In genomic region chr4:140153744-140154571, GRCh38 we compare ENCODE assay signal across 1 cellular context.
TF ChIP-seq lines count a peak whose summit lies in the region.

Gene MAML3 (minus strand): TSS chr4:140154184. CDS start chr4:140153327, 857 bp downstream.

TF ChIP-seq in HepG2, 621 proteins besides CTCF, POLR2A, EP300 and RAD21 (continued from another document and continues in another):
- TF ChIP-seq DZIP1 (CRISPR knock-in tag; IDR thresholded peaks at IDR 0.05) (peak; percentile 59; the same call in 1 of the 2 replicates), ZNF232 (CRISPR knock-in tag; IDR thresholded peaks at IDR 0.05; ENCODE audit: borderline replicate concordance) (peak; percentile 46; the same call in 1 of the 2 replicates), BRCA1 (CRISPR knock-in tag; IDR thresholded peaks at IDR 0.05) (peak; percentile 40; the same call in 1 of the 2 replicates), ZHX1 (CRISPR knock-in tag; IDR thresholded peaks at IDR 0.05; ENCODE audit: low read depth) (0 out of 2 replicates have a peak, but pooled peaks have one; percentile 41), KDM1A (CRISPR knock-in tag; IDR thresholded peaks at IDR 0.05) (peak; percentile 52; the same call in 1 of the 2 replicates), ZMYM4 (CRISPR knock-in tag; IDR thresholded peaks at IDR 0.05) (peak; percentile 94), ZBTB1 (CRISPR knock-in tag; IDR thresholded peaks at IDR 0.05; ENCODE audit: borderline replicate concordance) (no peak), HES4 (CRISPR knock-in tag; IDR thresholded peaks at IDR 0.05; ENCODE audit: borderline replicate concordance) (no peak), GATA4 (IDR thresholded peaks at IDR 0.05; ENCODE audit: borderline replicate concordance, low read depth) (no peak), REPIN1 (CRISPR knock-in tag; IDR thresholded peaks at IDR 0.05; ENCODE audit: borderline replicate concordance, low read depth) (peak; percentile 65; the same call in 1 of the 2 replicates), FOSL2 (CRISPR knock-in tag; IDR thresholded peaks at IDR 0.05) (peak; percentile 41; the same call in 1 of the 2 replicates), ELF1 (CRISPR knock-in tag; IDR thresholded peaks at IDR 0.05) (no peak), ZMYM3 (CRISPR knock-in tag; IDR thresholded peaks at IDR 0.05) (0 out of 2 replicates have a peak, but pooled peaks have one; percentile 53), HMGXB4 (CRISPR knock-in tag; IDR thresholded peaks at IDR 0.05; ENCODE audit: borderline replicate concordance in 1 of 2, low read depth in 1 of 2) (peak in 1 of 2 experiments; percentile 71; a peak in 2 of 4 replicates), ZNF253 (CRISPR knock-in tag; IDR thresholded peaks at IDR 0.05; ENCODE audit: borderline replicate concordance) (0 out of 2 replicates have a peak, but pooled peaks have one; percentile 17), ZNF546 (CRISPR knock-in tag; conservative IDR thresholded peaks at IDR 0.05) (0 out of 2 replicates have a peak, but pooled peaks have one; percentile 32), NRL (CRISPR knock-in tag; IDR thresholded peaks at IDR 0.05; ENCODE audit: borderline replicate concordance) (0 out of 2 replicates have a peak, but pooled peaks have one; percentile 49), YEATS4 (CRISPR knock-in tag; IDR thresholded peaks at IDR 0.05; ENCODE audit: borderline replicate concordance) (peak; percentile 69; the same call in 1 of the 2 replicates), MAFK (conservative IDR thresholded peaks at IDR 0.05 in 1 of 2, IDR thresholded peaks at IDR 0.05 in 1 of 2; ENCODE audit: low read length in 2 of 2) (no peak), KLF16 (CRISPR knock-in tag; IDR thresholded peaks at IDR 0.05) (peak in 1 of 2 experiments; percentile 80; a peak in 2 of 4 replicates), IKZF5 (CRISPR knock-in tag; IDR thresholded peaks at IDR 0.05) (peak; percentile 85), UBTF (CRISPR knock-in tag; IDR thresholded peaks at IDR 0.05) (peak; percentile 67), SMARCC2 (IDR thresholded peaks at IDR 0.05) (no peak), REXO4 (CRISPR knock-in tag; IDR thresholded peaks at IDR 0.05; ENCODE audit: borderline replicate concordance) (no peak), MAZ (IDR thresholded peaks at IDR 0.05; ENCODE audit: borderline replicate concordance, low read depth, low read length) (no peak), MAZ (CRISPR knock-in tag; IDR thresholded peaks at IDR 0.05; ENCODE audit: low read depth) (peak; percentile 68), U2AF2 (IDR thresholded peaks at IDR 0.05; ENCODE audit: low read depth, low read length) (0 out of 2 replicates have a peak, but pooled peaks have one; percentile 64), ZNF710 (CRISPR knock-in tag; IDR thresholded peaks at IDR 0.05; ENCODE audit: borderline replicate concordance) (peak; percentile 76), SP4 (CRISPR knock-in tag; IDR thresholded peaks at IDR 0.05) (peak; percentile 60; the same call in 1 of the 2 replicates), FOXC1 (CRISPR knock-in tag; IDR thresholded peaks at IDR 0.05; ENCODE audit: borderline replicate concordance) (peak; percentile 91), HNRNPUL1 (IDR thresholded peaks at IDR 0.05; ENCODE audit: low read depth, low read length) (peak; percentile 70; the same call in 1 of the 2 replicates), HOXA5 (CRISPR knock-in tag; IDR thresholded peaks at IDR 0.05) (0 out of 2 replicates have a peak, but pooled peaks have one; percentile 43), ISX (CRISPR knock-in tag; conservative IDR thresholded peaks at IDR 0.05) (no peak), NFYB (CRISPR knock-in tag; IDR thresholded peaks at IDR 0.05) (no peak), ZNF280B (CRISPR knock-in tag; IDR thresholded peaks at IDR 0.05; ENCODE audit: borderline replicate concordance) (peak; percentile 73; the same call in 1 of the 2 replicates), GMEB1 (CRISPR knock-in tag; IDR thresholded peaks at IDR 0.05; ENCODE audit: borderline replicate concordance) (peak; percentile 78), ZNF790 (CRISPR knock-in tag; IDR thresholded peaks at IDR 0.05; ENCODE audit: borderline replicate concordance) (0 out of 2 replicates have a peak, but pooled peaks have one; percentile 42), CBFB (CRISPR knock-in tag; IDR thresholded peaks at IDR 0.05) (peak; percentile 77), THAP8 (CRISPR knock-in tag; IDR thresholded peaks at IDR 0.05; ENCODE audit: borderline replicate concordance) (no peak), SOX5 (CRISPR knock-in tag; IDR thresholded peaks at IDR 0.05; ENCODE audit: borderline replicate concordance) (peak; percentile 19; the same call in 1 of the 2 replicates), CCDC6 (CRISPR knock-in tag; IDR thresholded peaks at IDR 0.05) (0 out of 2 replicates have a peak, but pooled peaks have one; percentile 71), ZNF563 (CRISPR knock-in tag; IDR thresholded peaks at IDR 0.05) (peak; percentile 58; the same call in 1 of the 2 replicates), ZSCAN25 (CRISPR knock-in tag; IDR thresholded peaks at IDR 0.05) (peak; percentile 65; the same call in 1 of the 2 replicates), SNAPC5 (CRISPR knock-in tag; IDR thresholded peaks at IDR 0.05; ENCODE audit: borderline replicate concordance) (no peak), ZNF709 (CRISPR knock-in tag; IDR thresholded peaks at IDR 0.05) (peak; percentile 78), ZBTB42 (CRISPR knock-in tag; IDR thresholded peaks at IDR 0.05) (no peak), ZBTB38 (CRISPR knock-in tag; IDR thresholded peaks at IDR 0.05) (no peak), ISL2 (CRISPR knock-in tag; IDR thresholded peaks at IDR 0.05) (peak; percentile 42; the same call in 1 of the 2 replicates)
